In genomic region chr3:110855207-110855606, GRCh38 we compare ENCODE assay signal across 4 cellular contexts.
"Had no signal": no experiment of that assay in that cellular context is flagged by ENCODE, and none has a peak within 500 bp of the region (broad histone marks: within the 10 kb centered on the region; RNA-seq: fewer than 3 reads in every experiment).

No MANE protein-coding gene starts in this region.

- ATAC-seq: HepG2, K562 had no signal

- H3K27ac ChIP-seq: HL-60 had no signal

- DNase-seq: IMR-90 had no signal

- H3K4me3 ChIP-seq: K562 had no signal
